16 cellular contexts compared by ENCODE assay signal in genomic region chr9:130333041-130334040, GRCh38.
DNase-seq lines count a peak whose midpoint lies in the region; TF ChIP-seq lines count a peak whose summit lies in the region.
"Had no signal": no experiment of that assay in that cellular context is flagged by ENCODE, and none has a peak within 500 bp of the region (broad histone marks: within the 10 kb centered on the region; RNA-seq: fewer than 3 reads in every experiment).

No MANE protein-coding gene starts in this region.

- H3K9ac ChIP-seq in skeletal muscle tissue (ENCODE audit: low read depth in 1 of 3, low read length in 3 of 3), result no peak overlapping the region

- no peaks in the 10 kb centered on the region for H3K36me3 ChIP-seq in skeletal muscle tissue (ENCODE audit: control insufficient read depth in 3 of 3, insufficient read depth in 3 of 3, low read length in 3 of 3)

- H3K4me1 ChIP-seq in skeletal muscle tissue (ENCODE audit: control insufficient read depth in 3 of 3, insufficient read depth in 3 of 3, low read length in 3 of 3), result peaks cover 11 to 16% (median 16%) of the 10 kb centered on the region in 3 donors
- H3K4me1 ChIP-seq: A549 had no signal

- peak; percentile 32 to 53 for DNase-seq in NCI-H2081 (lab: John Stamatoyannopoulos, UW)
- DNase-seq in NCI-H2081 treated with DMSO at 0.1 percent for 48 hours (lab: John Stamatoyannopoulos, UW), result no peak
- peak; percentile 81 for DNase-seq in NCI-H524 treated with DMSO at 0.1 percent for 48 hours (lab: John Stamatoyannopoulos, UW)
- DNase-seq in fibroblast of the aortic adventitia (ENCODE audit: low read depth), result peak; percentile 20
- no peak for DNase-seq in DMS53 (lab: John Stamatoyannopoulos, UW)
- DNase-seq in activated CD4-positive, CD25-positive, alpha-beta regulatory T cell (lab: John Stamatoyannopoulos, UW), result no peak
- no peak for DNase-seq in GF-D8 (lab: John Stamatoyannopoulos, UW)
- DNase-seq: activated CD4-positive, alpha-beta T cell treated with anti-CD3 and anti-CD28 coated beads for 4 hours; activated naive CD8-positive, alpha-beta T cell treated with anti-CD3 and anti-CD28 coated beads, Interleukin-2, amount 10 ng/mL, durations not matched to agents 7 days and 5 days; central memory CD4-positive, alpha-beta T cell; GOT3; hypothalamus; occipital lobe; PC-9 had no signal

- H3K9me3 ChIP-seq in skeletal muscle tissue (ENCODE audit: control insufficient read depth in 3 of 3, low read length in 3 of 3), result no peaks in the 10 kb centered on the region
- H3K9me3 ChIP-seq: A549 had no signal

- peak overlapping the region; percentile 25 for H3K27ac ChIP-seq in skeletal muscle tissue (ENCODE audit: low read depth, low read length)
- H3K27ac ChIP-seq: A549, PC-9 had no signal

- peaks cover 50 to 80% (median 52%) of the 10 kb centered on the region in 3 donors for H3K27me3 ChIP-seq in skeletal muscle tissue (ENCODE audit: control insufficient read depth in 3 of 3, insufficient read depth in 3 of 3, low read length in 3 of 3)

- no peak for TF ChIP-seq CTCF in fibroblast of the aortic adventitia (IDR thresholded peaks at IDR 0.05; ENCODE audit: insufficient read depth, low read length)

- H3K4me3 ChIP-seq in fibroblast of the aortic adventitia (ENCODE audit: low read depth, low read length) (no peak overlapping the region), skeletal muscle tissue (ENCODE audit: low read length in 3 of 3) (no peak overlapping the region)
- H3K4me3 ChIP-seq: A549, PC-9 had no signal

Comparison
In these comparisons a context has a peak if more than half of its experiments do, and no peak if none do; other contexts are left out.
1. DNase-seq: peak in NCI-H2081 (2 of 2), NCI-H524 treated with DMSO at 0.1 percent for 48 hours (single experiment) and fibroblast of the aortic adventitia (single experiment); none in NCI-H2081 treated with DMSO at 0.1 percent for 48 hours (single experiment), DMS53 (single experiment), activated CD4-positive, CD25-positive, alpha-beta regulatory T cell (0 of 4) and GF-D8 (single experiment).